ENCODE assay signal across 8 cellular contexts in genomic region chr2:229273384-229274338, GRCh38. TPM values are rescaled to one million over a fixed set of nuclear protein-coding genes. Genes with fewer than 3 reads are reported as not detected.
DNase-seq lines count a peak whose midpoint lies in the region; ATAC-seq, FAIRE-seq and TF ChIP-seq lines count a peak whose summit lies in the region.

No MANE protein-coding gene starts in this region.

- ATAC-seq in GM21447 (IDR thresholded peaks at IDR 0.05; ENCODE audit: unreplicated experiment) (peak; percentile 78), lower lobe of right lung (peak; percentile 85 to 89)
- ATAC-seq in stimulated activated naive CD8-positive, alpha-beta T cell treated with anti-CD3 and anti-CD28 coated beads, Interleukin-15, Interleukin-2, amounts not matched to agents 100 U/mL and 50 U/mL, for 24 hours, result no peak

- H3K27me3 ChIP-seq in endodermal cell (ENCODE audit: control insufficient read depth, insufficient read depth, low read length, poor library complexity, severe bottlenecking) (peaks cover 25% of the 10 kb centered on the region), lower lobe of right lung (ENCODE audit: low read depth) (no peaks in the 10 kb centered on the region)

- no peak overlapping the region for H3K27ac ChIP-seq in OCI-LY7 (ENCODE audit: low read depth, low read length, poor library complexity, severe bottlenecking)
- no peak overlapping the region for H3K27ac ChIP-seq in endodermal cell (ENCODE audit: low read depth, low read length)
- no peak overlapping the region for H3K27ac ChIP-seq in lower lobe of right lung

- no TSS peak for BruUV-seq in OCI-LY7 (replicated peaks; lab: Mats Ljungman, UMichigan)

- peak; percentile 63 for TF ChIP-seq RAD21 in Ishikawa (IDR thresholded peaks at IDR 0.05; ENCODE audit: low read depth)

- H3K4me1 ChIP-seq in OCI-LY7 (ENCODE audit: insufficient read depth, low read length, poor library complexity, severe bottlenecking), result no peaks in the 10 kb centered on the region
- H3K4me1 ChIP-seq in endodermal cell (ENCODE audit: control insufficient read depth, insufficient read depth, low read length), result peaks cover 5% of the 10 kb centered on the region
- peaks cover 19% of the 10 kb centered on the region for H3K4me1 ChIP-seq in lower lobe of right lung

- no peaks in the 10 kb centered on the region for H3K9me3 ChIP-seq in OCI-LY7 (ENCODE audit: low read length)
- no peaks in the 10 kb centered on the region for H3K9me3 ChIP-seq in endodermal cell (ENCODE audit: control insufficient read depth, low read length)
- H3K9me3 ChIP-seq in lower lobe of right lung, result no peaks in the 10 kb centered on the region

- TF ChIP-seq EP300 in Ishikawa (IDR thresholded peaks at IDR 0.05; ENCODE audit: borderline replicate concordance), result no peak

- no peaks in the 10 kb centered on the region for H3K36me3 Mint-ChIP-seq in endodermal cell (ENCODE audit: low read depth)

- WGBS in endodermal cell (ENCODE audit: insufficient coverage in 1 of 2, insufficient read length in 1 of 2), 2 experiments, result 58 to 81% methylated on average over 3 to 11 of the region's 11 CpGs

- no peak for FAIRE-seq in urothelium cell line (lab: Jason Lieb, UNC)

- no peaks in the 10 kb centered on the region for H4K20me1 ChIP-seq in OCI-LY7 (ENCODE audit: insufficient read depth, low read length)

- CTCF ChIA-PET in OCI-LY7 (lab: Charles Lee; ENCODE audit: unreplicated experiment), result interaction anchor here (0.6 kb wide), 1 partner anchor 44 kb away, joined by 6 read pairs; no protein-coding TSS in a partner anchor

- H3K36me3 ChIP-seq in OCI-LY7 (ENCODE audit: insufficient read depth, low read length) (no peaks in the 10 kb centered on the region), endodermal cell (ENCODE audit: control insufficient read depth, insufficient read depth, low read length) (no peaks in the 10 kb centered on the region), lower lobe of right lung (no peaks in the 10 kb centered on the region)

- H3K79me2 ChIP-seq in OCI-LY7 (ENCODE audit: insufficient read depth, low read depth, low read length), result no peaks in the 10 kb centered on the region

- H3K9ac ChIP-seq in endodermal cell (ENCODE audit: extremely low read depth, low read length, poor library complexity, severe bottlenecking), result no peak overlapping the region

- H3K9me2 ChIP-seq in OCI-LY7 (ENCODE audit: insufficient read depth, low read length), result no peaks in the 10 kb centered on the region

- DNase-seq in DMS53 (lab: John Stamatoyannopoulos, UW), result peak; percentile 94
- DNase-seq in OCI-LY7 (ENCODE audit: low spot score), result peak; percentile 30
- peak; percentile 91 for DNase-seq in endodermal cell
- peak; percentile 64 for DNase-seq in lower lobe of right lung
- DNase-seq in urothelium cell line (ENCODE audit: low spot score), result peak; percentile 83
- DNase-seq in stimulated activated naive CD8-positive, alpha-beta T cell treated with anti-CD3 and anti-CD28 coated beads, Interleukin-15, Interleukin-2, amounts not matched to agents 100 U/mL and 50 U/mL, for 24 hours, result no peak

- H3K4me2 ChIP-seq in OCI-LY7 (ENCODE audit: low read length), result no peak overlapping the region

- H3K4me1 Mint-ChIP-seq in endodermal cell, result peaks cover 9% of the 10 kb centered on the region

- POLR2A ChIA-PET in OCI-LY7 (lab: Charles Lee), result interaction anchor here (0.6 to 1.0 kb wide), 2 partner anchors 14 to 1605 kb away, joined by 4 read pairs; no protein-coding TSS in a partner anchor

- H3K9me3 Mint-ChIP-seq in endodermal cell, result no peaks in the 10 kb centered on the region

- peak; percentile 84 for TF ChIP-seq CTCF in OCI-LY7 (conservative IDR thresholded peaks at IDR 0.05; ENCODE audit: low read length)
- TF ChIP-seq CTCF in endodermal cell (conservative IDR thresholded peaks at IDR 0.05), result peak; percentile 85
- TF ChIP-seq CTCF in lower lobe of right lung (IDR thresholded peaks at IDR 0.05), result peak; percentile 80

- no peak overlapping the region for H3K27ac Mint-ChIP-seq in endodermal cell

- 0 out of 2 replicates have a peak overlapping the region, but pooled peaks have one; percentile 50 for H2AFZ ChIP-seq in OCI-LY7 (ENCODE audit: low read length)

- H3K4me3 ChIP-seq in OCI-LY7 (ENCODE audit: low read depth, low read length, poor library complexity, severe bottlenecking) (no peak overlapping the region), endodermal cell (ENCODE audit: low read length) (peak overlapping the region; percentile 43), lower lobe of right lung (peak overlapping the region; percentile 28)

- peak overlapping the region; percentile 32 for H3K4me3 Mint-ChIP-seq in endodermal cell

- intact Hi-C loops in OCI-LY7 (cut with micrococcal nuclease; ENCODE audit: unreplicated experiment) (loop anchor here (5.0 kb wide), 1 partner anchor 1381 kb away; no protein-coding TSS in a partner anchor), lower lobe of right lung (cut with DNase I) (no loop called here)

- peaks cover 34% of the 10 kb centered on the region for H3K27me3 Mint-ChIP-seq in endodermal cell (ENCODE audit: insufficient read depth)

TF ChIP-seq in Ishikawa, 13 proteins besides CTCF, POLR2A, EP300 and RAD21:
- TF ChIP-seq TAF1 (IDR thresholded peaks at IDR 0.05; ENCODE audit: low read depth), result no peak

RNA-seq across cellular contexts. Expression of gene PID1, which starts 2.6 kb away (rescaled TPM):
- not detected in 2 replicates for total RNA-seq in OCI-LY7 (2014; rRNA removed; shearing (Covaris generic))
- total RNA-seq in OCI-LY7 (2022), result not detected in 2 replicates
- total RNA-seq in endodermal cell, result 1 to 10 TPM in 1 of 2 donors, under 1 TPM in 1; 0.55 to 1.6 TPM
- polyA plus RNA-seq in endodermal cell (2013, experiment 1 of 2), result 16.1 TPM
- polyA plus RNA-seq in endodermal cell (2013, experiment 2 of 2), result 15.5 TPM
- 48.0 TPM for total RNA-seq in lower lobe of right lung

Comparison
In these comparisons a context has a peak if more than half of its experiments do, and no peak if none do; other contexts are left out.
1. RNA of gene PID1, which starts 2.6 kb away (total RNA-seq): 48.0 TPM in lower lobe of right lung (single experiment); 0.55 to 1.6 TPM in endodermal cell and not detected in OCI-LY7; every median in the first group is over 10 times any median in the second.
2. Peak in every context shown above with its lines, with median percentiles within 50 percentile points of each other: CTCF ChIP-seq.